ENCODE assay signal across 1 cellular context in the genomic region with DNA sequence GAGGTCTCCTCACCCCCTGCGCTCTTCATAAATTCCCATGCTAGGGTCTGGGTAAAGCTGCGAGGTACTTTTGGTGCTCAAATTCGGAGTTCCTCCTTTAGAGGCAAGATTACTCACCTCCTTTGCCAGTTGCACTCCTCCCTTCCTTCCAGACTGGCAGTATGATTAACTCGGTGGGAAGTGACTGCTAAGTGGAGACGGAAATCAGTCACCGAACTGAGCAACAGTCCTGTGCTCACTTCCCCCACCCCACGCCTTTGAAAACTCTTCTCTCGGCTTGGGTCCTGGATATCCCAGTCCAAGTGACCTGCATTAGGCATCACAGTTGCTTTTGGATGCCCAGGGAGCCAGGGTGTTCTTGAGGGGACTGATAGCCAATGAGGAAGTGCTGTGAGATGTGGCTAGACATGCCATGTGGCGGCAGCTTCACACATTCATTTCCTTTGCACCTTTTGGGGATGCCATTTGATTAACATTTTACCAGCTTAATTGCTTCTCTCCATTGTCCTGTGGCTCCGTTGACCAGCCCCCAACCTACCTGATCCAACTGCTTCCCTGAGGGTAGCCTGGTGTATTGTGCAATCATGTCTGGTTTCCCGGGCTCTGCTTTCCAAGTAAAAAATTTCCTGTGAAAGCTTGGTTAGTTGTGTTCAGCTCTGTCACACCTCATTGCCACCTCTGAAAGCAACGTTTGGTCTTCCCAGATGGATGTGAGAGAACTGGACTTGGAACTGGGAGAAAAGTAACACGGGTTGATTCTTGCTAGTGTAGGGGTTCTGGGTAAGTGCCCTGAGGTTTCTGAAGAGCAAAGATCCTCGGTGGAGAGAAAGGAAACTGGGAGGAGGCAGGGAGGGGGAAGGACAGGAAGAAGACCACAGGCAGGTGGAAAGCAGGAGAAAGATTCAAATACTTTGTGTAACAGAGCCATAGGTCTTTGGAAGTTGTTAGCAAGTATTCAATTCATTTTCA.
TF ChIP-seq lines count a peak whose summit lies in the region.

No MANE protein-coding gene starts in this region.

TF ChIP-seq in HCT116, 20 proteins besides CTCF, POLR2A, EP300 and RAD21:
- TF ChIP-seq, protein P1, sequence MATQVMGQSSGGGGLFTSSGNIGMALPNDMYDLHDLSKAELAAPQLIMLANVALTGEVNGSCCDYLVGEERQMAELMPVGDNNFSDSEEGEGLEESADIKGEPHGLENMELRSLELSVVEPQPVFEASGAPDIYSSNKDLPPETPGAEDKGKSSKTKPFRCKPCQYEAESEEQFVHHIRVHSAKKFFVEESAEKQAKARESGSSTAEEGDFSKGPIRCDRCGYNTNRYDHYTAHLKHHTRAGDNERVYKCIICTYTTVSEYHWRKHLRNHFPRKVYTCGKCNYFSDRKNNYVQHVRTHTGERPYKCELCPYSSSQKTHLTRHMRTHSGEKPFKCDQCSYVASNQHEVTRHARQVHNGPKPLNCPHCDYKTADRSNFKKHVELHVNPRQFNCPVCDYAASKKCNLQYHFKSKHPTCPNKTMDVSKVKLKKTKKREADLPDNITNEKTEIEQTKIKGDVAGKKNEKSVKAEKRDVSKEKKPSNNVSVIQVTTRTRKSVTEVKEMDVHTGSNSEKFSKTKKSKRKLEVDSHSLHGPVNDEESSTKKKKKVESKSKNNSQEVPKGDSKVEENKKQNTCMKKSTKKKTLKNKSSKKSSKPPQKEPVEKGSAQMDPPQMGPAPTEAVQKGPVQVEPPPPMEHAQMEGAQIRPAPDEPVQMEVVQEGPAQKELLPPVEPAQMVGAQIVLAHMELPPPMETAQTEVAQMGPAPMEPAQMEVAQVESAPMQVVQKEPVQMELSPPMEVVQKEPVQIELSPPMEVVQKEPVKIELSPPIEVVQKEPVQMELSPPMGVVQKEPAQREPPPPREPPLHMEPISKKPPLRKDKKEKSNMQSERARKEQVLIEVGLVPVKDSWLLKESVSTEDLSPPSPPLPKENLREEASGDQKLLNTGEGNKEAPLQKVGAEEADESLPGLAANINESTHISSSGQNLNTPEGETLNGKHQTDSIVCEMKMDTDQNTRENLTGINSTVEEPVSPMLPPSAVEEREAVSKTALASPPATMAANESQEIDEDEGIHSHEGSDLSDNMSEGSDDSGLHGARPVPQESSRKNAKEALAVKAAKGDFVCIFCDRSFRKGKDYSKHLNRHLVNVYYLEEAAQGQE (IDR thresholded peaks at IDR 0.05; ENCODE audit: low read depth) = no peak
- peak; percentile 27; the same call in 1 of the 2 replicates for TF ChIP-seq POLR2AphosphoS5 (IDR thresholded peaks at IDR 0.05; ENCODE audit: low read depth, low read length)
- TF ChIP-seq, protein P2, sequence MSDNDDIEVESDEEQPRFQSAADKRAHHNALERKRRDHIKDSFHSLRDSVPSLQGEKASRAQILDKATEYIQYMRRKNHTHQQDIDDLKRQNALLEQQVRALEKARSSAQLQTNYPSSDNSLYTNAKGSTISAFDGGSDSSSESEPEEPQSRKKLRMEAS (IDR thresholded peaks at IDR 0.05) = peak; percentile 45
- TF ChIP-seq EZH2 (IDR thresholded peaks at IDR 0.05) = no peak
- TF ChIP-seq CEBPB (IDR thresholded peaks at IDR 0.05; ENCODE audit: low read depth) = peak; percentile 90
- TF ChIP-seq ZNF274 (IDR thresholded peaks at IDR 0.05; ENCODE audit: low read depth, low read length) = no peak
